Comparison of ENCODE assay signal across 8 cellular contexts in genomic region chr13:76991796-76992547, GRCh38. TPM values are rescaled to one million over a fixed set of nuclear protein-coding genes. Genes with fewer than 3 reads are reported as not detected.
DNase-seq lines count a peak whose midpoint lies in the region; ATAC-seq, FAIRE-seq and TF ChIP-seq lines count a peak whose summit lies in the region.

CLN5 (plus strand) TSS chr13:76992081; CDS start chr13:76992099, 18 bp downstream.

- POLR2A ChIA-PET in AG04450 (lab: Yijun Ruan, JAX) (no interaction called here), WTC11 (lab: Charles Lee) (interaction anchor here (1.8 kb wide), 1 partner anchor 10 kb away, joined by 5 read pairs; no protein-coding TSS in a partner anchor)

- peaks cover 17% of the 10 kb centered on the region for H3K4me1 Mint-ChIP-seq in WTC11

- CTCF ChIA-PET in AG04450 (lab: Charles Lee): interaction anchor here (0.6 to 5.7 kb wide), 4 partner anchors 11 to 106 kb away, joined by 4 to 70 read pairs (median 16); no protein-coding TSS in a partner anchor
- CTCF ChIA-PET in WTC11 (lab: Charles Lee): interaction anchor here (0.9 to 3.4 kb wide), 5 partner anchors 10 to 107 kb away, joined by 3 to 19 read pairs (median 3); no protein-coding TSS in a partner anchor

- WGBS in small intestine, 3 donors: 0 to 1% (median 1%) methylated on average over 62 to 73 of the region's 73 CpGs

- peak; percentile 92 for ATAC-seq in GM18870 (IDR thresholded peaks at IDR 0.05; ENCODE audit: unreplicated experiment)
- ATAC-seq in HG03108 (IDR thresholded peaks at IDR 0.05; ENCODE audit: unreplicated experiment): peak; percentile 97
- ATAC-seq in WTC11: peak; percentile 96

- no peak for FAIRE-seq in bronchial epithelial cell (lab: Jason Lieb, UNC)
- FAIRE-seq in small intestine (lab: Jason Lieb, UNC): no peak

- H3K9me3 ChIP-seq in AG04450 (ENCODE audit: control insufficient read depth, insufficient read depth, low read length) (no peaks in the 10 kb centered on the region; the same call in 1 of the 2 replicates), small intestine (ENCODE audit: control insufficient read depth, low read depth) (no peaks in the 10 kb centered on the region)

- H3K4me3 Mint-ChIP-seq in WTC11: peak within 1 kb of the TSS; percentile 99

- peak; percentile 2; the same call in 1 of the 2 replicates for TF ChIP-seq CTCF in AG04450 (IDR thresholded peaks at IDR 0.05; ENCODE audit: low read depth, low read length)
- no peak for TF ChIP-seq CTCF in WTC11 (IDR thresholded peaks at IDR 0.05)
- TF ChIP-seq CTCF in bronchial epithelial cell (IDR thresholded peaks at IDR 0.05; ENCODE audit: insufficient read depth, low read length, severe bottlenecking): no peak

- DNase-seq in AG04450 (ENCODE audit: low read depth, low spot score) (peak; percentile 67), NCI-H2196 treated with DMSO at 0.1 percent for 48 hours (lab: John Stamatoyannopoulos, UW; ENCODE audit: unreplicated experiment) (peak; percentile 63), WTC11 (ENCODE audit: low spot score) (peak; percentile 93), bronchial epithelial cell (ENCODE audit: low read depth) (peak; percentile 88), iPS-NIHi11 (ENCODE audit: low spot score) (peak; percentile 94), small intestine (peak; percentile 95)

- peaks cover 1 to 4% of the 10 kb centered on the region in 2 donors for H3K4me1 ChIP-seq in small intestine (ENCODE audit: control insufficient read depth in 2 of 2, insufficient read depth in 1 of 2, low read depth in 1 of 2, low read length in 1 of 2)

- H3K27ac Mint-ChIP-seq in WTC11: peak within 1 kb of the TSS; percentile 97

- no peaks in the 10 kb centered on the region for H3K36me3 ChIP-seq in bronchial epithelial cell (ENCODE audit: control insufficient read depth, insufficient read depth, low read length)
- peaks cover 2 to 3% of the 10 kb centered on the region in 2 donors for H3K36me3 ChIP-seq in small intestine (ENCODE audit: control insufficient read depth in 2 of 2, insufficient read depth in 2 of 2, low read length in 2 of 2)

- H3K27me3 Mint-ChIP-seq in WTC11 (ENCODE audit: low read depth): peaks cover 8% of the 10 kb centered on the region; the same call in 1 of the 2 replicates

- peaks cover 7% of the 10 kb centered on the region for H3K36me3 Mint-ChIP-seq in WTC11

- no peaks in the 10 kb centered on the region for H3K27me3 ChIP-seq in AG04450 (ENCODE audit: control insufficient read depth, insufficient read depth, low read length)
- no peaks in the 10 kb centered on the region for H3K27me3 ChIP-seq in bronchial epithelial cell (ENCODE audit: control insufficient read depth, insufficient read depth, low read length)
- no peaks in the 10 kb centered on the region for H3K27me3 ChIP-seq in small intestine (ENCODE audit: control insufficient read depth in 2 of 2, insufficient read depth in 2 of 2, low read length in 2 of 2)

- peak within 1 kb of the TSS; percentile 95 for H3K4me3 ChIP-seq in AG04450 (ENCODE audit: low read depth, low read length)
- H3K4me3 ChIP-seq in bronchial epithelial cell (ENCODE audit: low read depth, low read length): peak within 1 kb of the TSS; percentile 92
- H3K4me3 ChIP-seq in small intestine (ENCODE audit: low read depth in 1 of 2, low read length in 2 of 2): peak within 1 kb of the TSS; percentile 69 to 83

- H3K27ac ChIP-seq in AG04450 (ENCODE audit: low read depth, low read length): peak within 1 kb of the TSS; percentile 61
- H3K27ac ChIP-seq in small intestine (ENCODE audit: low read depth in 1 of 2, low read length in 1 of 2): peak within 1 kb of the TSS; percentile 85 to 97

- H3K9me3 Mint-ChIP-seq in WTC11: no peaks in the 10 kb centered on the region

TF ChIP-seq in WTC11, 78 proteins besides CTCF, POLR2A, EP300 and RAD21 (continues in another document):
- TF ChIP-seq FOXP4 (CRISPR knock-in tag; IDR thresholded peaks at IDR 0.05) (peak; percentile 95), RORB (CRISPR knock-in tag; IDR thresholded peaks at IDR 0.05) (no peak), MAX (CRISPR knock-in tag; IDR thresholded peaks at IDR 0.05) (peak; percentile 92), ZNF281 (CRISPR knock-in tag; IDR thresholded peaks at IDR 0.05) (peak; percentile 80), USF2 (CRISPR knock-in tag; IDR thresholded peaks at IDR 0.05) (peak; percentile 31), CBFB (CRISPR knock-in tag; IDR thresholded peaks at IDR 0.05; ENCODE audit: low read depth) (0 out of 2 replicates have a peak, but pooled peaks have one; percentile 78), TEAD4 (CRISPR knock-in tag; IDR thresholded peaks at IDR 0.05) (no peak), ZNF138 (CRISPR knock-in tag; conservative IDR thresholded peaks at IDR 0.05) (0 out of 2 replicates have a peak, but pooled peaks have one; percentile 80), E2F1 (CRISPR knock-in tag; IDR thresholded peaks at IDR 0.05) (no peak)

RNA-seq across cellular contexts. Expression of gene CLN5, which starts in this region (rescaled TPM):
- polyA plus RNA-seq in AG04450 (2011; rRNA removed) (28.7 and 38.6 TPM in 2 replicates), small intestine (10 to 100 TPM in 1 of 3 donors, 1 to 10 TPM in 2; 4.0 to 13.4 (median 9.7) TPM)
- 9.1 and 16.1 TPM in 2 replicates for polyA minus RNA-seq in AG04450 (2011; rRNA and poly(A)+ RNA removed)
- total RNA-seq in WTC11 (2021) (9.2 to 11.9 TPM (median 9.3 TPM) in 3 replicates), bronchial epithelial cell (21.1 and 27.0 TPM in 2 replicates)

Comparison
In these comparisons a context has a peak if more than half of its experiments do, and no peak if none do; other contexts are left out.
1. Peak in every context shown above with its lines: DNase-seq, ATAC-seq, H3K4me3 ChIP-seq and H3K27ac ChIP-seq.